In the genomic region with DNA sequence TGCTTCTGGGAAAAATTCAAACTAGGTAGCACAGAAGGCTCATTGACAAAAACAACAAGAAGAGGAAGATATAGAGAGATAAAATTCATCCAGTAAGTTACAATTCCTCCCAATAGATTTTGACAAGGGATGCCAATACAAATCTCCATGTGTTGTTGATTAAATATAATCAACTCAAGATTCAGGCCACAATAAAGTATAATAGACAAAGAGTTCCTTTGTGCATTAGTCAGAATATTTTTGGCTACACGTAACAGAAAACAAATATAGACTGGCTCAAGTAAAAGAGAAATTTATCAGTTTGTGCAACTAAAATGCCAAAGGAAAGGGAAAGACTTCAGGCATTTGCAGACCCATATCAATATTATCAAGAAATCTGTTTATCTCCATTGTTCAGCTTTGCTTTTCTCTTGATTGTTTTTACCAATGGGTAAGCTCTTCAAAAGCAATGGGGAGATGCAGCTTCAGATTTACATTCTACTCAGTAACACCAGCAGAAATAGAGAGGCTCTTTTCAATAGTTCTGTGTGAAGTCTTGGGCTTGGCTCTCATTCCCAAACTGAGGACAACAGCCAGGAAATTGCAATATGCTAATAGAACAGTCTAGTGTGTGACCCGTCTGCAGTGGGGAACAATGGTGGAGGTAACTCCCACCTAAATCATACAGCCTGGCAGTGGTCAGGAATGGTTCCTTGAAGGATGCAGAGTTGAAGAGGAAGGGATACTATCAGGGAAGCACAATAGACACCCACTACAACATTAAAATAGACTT, we compare ENCODE assay signal across 1 cellular context.
TF ChIP-seq lines count a peak whose summit lies in the region.

No MANE protein-coding gene starts in this region.

TF ChIP-seq in GM23338, 12 proteins besides CTCF, POLR2A, EP300 and RAD21 (continued from another document):
- TF ChIP-seq ZNF462 (CRISPR knock-in tag; IDR thresholded peaks at IDR 0.05) (no peak), POLR2AphosphoS5 (IDR thresholded peaks at IDR 0.05; ENCODE audit: low read depth) (no peak), ZNF331 (CRISPR knock-in tag; IDR thresholded peaks at IDR 0.05; ENCODE audit: low read depth) (no peak), JUNB (IDR thresholded peaks at IDR 0.05; ENCODE audit: unreplicated experiment) (no peak), ETS1 (IDR thresholded peaks at IDR 0.05) (no peak), CREB1 (CRISPR knock-in tag; IDR thresholded peaks at IDR 0.05; ENCODE audit: low read depth) (no peak)
TF ChIP-seq in GM23338: peak in this region for 0.
